18 cellular contexts compared by ENCODE assay signal in genomic region chr3:126485956-126486884, GRCh38. TPM values are rescaled to one million over a fixed set of nuclear protein-coding genes. Genes with fewer than 3 reads are reported as not detected.
DNase-seq lines count a peak whose midpoint lies in the region; ATAC-seq and FAIRE-seq lines count a peak whose summit lies in the region.
"Had no signal": no experiment of that assay in that cellular context is flagged by ENCODE, and none has a peak within 500 bp of the region (broad histone marks: within the 10 kb centered on the region; RNA-seq: fewer than 3 reads in every experiment).

No MANE protein-coding gene starts in this region.

- H3K27me3 Mint-ChIP-seq in activated T-helper 2 cell treated with anti-CD3 and anti-CD28 coated beads, Interferon-gamma antibody, Interleukin-2, Interleukin-4, amounts not matched to agents 10 μg/mL and 5 μg/mL and 100 μg/mL, durations not matched to agents 14 hours and 24 hours and 36 hours (ENCODE audit: low read depth): no peaks in the 10 kb centered on the region
- H3K27me3 Mint-ChIP-seq: stimulated activated naive B cell treated with anti-CD40 and anti-IgM and Interleukin-4, amounts not matched to agents 10 μg/mL and 1 μg/mL and 100 μg/mL, for 72 hours had no signal

- H3K79me1 ChIP-seq in trophoblast cell (ENCODE audit: low read length): no peaks in the 10 kb centered on the region

- H3K79me2 ChIP-seq in trophoblast cell (ENCODE audit: control insufficient read depth, insufficient read depth, low read length, poor library complexity): no peaks in the 10 kb centered on the region

- peak overlapping the region; percentile 35 for H3K27ac Mint-ChIP-seq in activated T-helper 2 cell treated with anti-CD3 and anti-CD28 coated beads, Interferon-gamma antibody, Interleukin-2, Interleukin-4, amounts not matched to agents 10 μg/mL and 5 μg/mL and 100 μg/mL, durations not matched to agents 14 hours and 24 hours and 36 hours
- H3K27ac Mint-ChIP-seq: stimulated activated naive B cell treated with anti-CD40 and anti-IgM and Interleukin-4, amounts not matched to agents 10 μg/mL and 1 μg/mL and 100 μg/mL, for 72 hours; type B pancreatic cell had no signal

- H3K14ac ChIP-seq in trophoblast cell (ENCODE audit: low read length): no peak overlapping the region

- no peak overlapping the region for H2BK5ac ChIP-seq in trophoblast cell (ENCODE audit: low read depth, low read length, poor library complexity)

- no peaks in the 10 kb centered on the region for H3K9me3 ChIP-seq in trophoblast cell (ENCODE audit: insufficient read depth, low read depth, low read length)
- H3K9me3 ChIP-seq: BE2C had no signal

- H3K23ac ChIP-seq in trophoblast cell (ENCODE audit: low read length): no peak overlapping the region

- no peaks in the 10 kb centered on the region for H3K9me3 Mint-ChIP-seq in activated T-helper 2 cell treated with anti-CD3 and anti-CD28 coated beads, Interferon-gamma antibody, Interleukin-2, Interleukin-4, amounts not matched to agents 10 μg/mL and 5 μg/mL and 100 μg/mL, durations not matched to agents 14 hours and 24 hours and 36 hours
- H3K9me3 Mint-ChIP-seq: stimulated activated naive B cell treated with anti-CD40 and anti-IgM and Interleukin-4, amounts not matched to agents 10 μg/mL and 1 μg/mL and 100 μg/mL, for 72 hours; type B pancreatic cell had no signal

- WGBS in trophoblast cell (ENCODE audit: extremely low coverage, insufficient coverage, insufficient read length): no CpG with 5 or more reads among the region's 24 CpGs

- H3K4me3 Mint-ChIP-seq in activated T-helper 2 cell treated with anti-CD3 and anti-CD28 coated beads, Interferon-gamma antibody, Interleukin-2, Interleukin-4, amounts not matched to agents 10 μg/mL and 5 μg/mL and 100 μg/mL, durations not matched to agents 14 hours and 24 hours and 36 hours (ENCODE audit: low read depth): no peak overlapping the region
- H3K4me3 Mint-ChIP-seq: stimulated activated naive B cell treated with anti-CD40 and anti-IgM and Interleukin-4, amounts not matched to agents 10 μg/mL and 1 μg/mL and 100 μg/mL, for 72 hours; type B pancreatic cell had no signal

- H3K36me3 Mint-ChIP-seq in activated T-helper 2 cell treated with anti-CD3 and anti-CD28 coated beads, Interferon-gamma antibody, Interleukin-2, Interleukin-4, amounts not matched to agents 10 μg/mL and 5 μg/mL and 100 μg/mL, durations not matched to agents 14 hours and 24 hours and 36 hours (ENCODE audit: low read depth): no peaks in the 10 kb centered on the region
- H3K36me3 Mint-ChIP-seq: stimulated activated naive B cell treated with anti-CD40 and anti-IgM and Interleukin-4, amounts not matched to agents 10 μg/mL and 1 μg/mL and 100 μg/mL, for 72 hours; type B pancreatic cell had no signal

- H2BK12ac ChIP-seq in trophoblast cell (ENCODE audit: low read length): no peak overlapping the region

- no peak overlapping the region for H3K4ac ChIP-seq in trophoblast cell (ENCODE audit: low read depth, low read length)

- H3K9ac ChIP-seq in trophoblast cell (ENCODE audit: low read length): no peak overlapping the region

- intact Hi-C loops in activated T-helper 2 cell treated with anti-CD3 and anti-CD28 coated beads, Interferon-gamma antibody, Interleukin-2, Interleukin-4, amounts not matched to agents 10 μg/mL and 5 μg/mL and 100 μg/mL, durations not matched to agents 14 hours and 24 hours and 36 hours (cut with micrococcal nuclease): no loop called here

- no peak overlapping the region for H4K91ac ChIP-seq in trophoblast cell (ENCODE audit: low read depth, low read length)

- no peaks in the 10 kb centered on the region for H3K27me3 ChIP-seq in trophoblast cell (ENCODE audit: insufficient read depth, low read length)
- H3K27me3 ChIP-seq: BE2C had no signal

- H3K18ac ChIP-seq in trophoblast cell (ENCODE audit: low read length): no peak overlapping the region

- no peak for DNase-seq in HTR-8/SVneo (ENCODE audit: insufficient read length, low spot score)
- peak; percentile 92 for DNase-seq in NCI-H1694 (lab: John Stamatoyannopoulos, UW)
- no peak for DNase-seq in activated T-helper 2 cell treated with anti-CD3 and anti-CD28 coated beads, Interferon-gamma antibody, Interleukin-2, Interleukin-4, amounts not matched to agents 10 μg/mL and 5 μg/mL and 100 μg/mL, durations not matched to agents 14 hours and 24 hours and 36 hours (ENCODE audit: low spot score)
- peak; percentile 65 for DNase-seq in myocyte (ENCODE audit: low read depth)
- no peak for DNase-seq in stimulated activated CD4-positive, alpha-beta T cell treated with anti-CD3 and anti-CD28 coated beads, Interleukin-12 subunit alpha, Interleukin-12 subunit beta, amount 100 ng/mL, for 4 hours
- DNase-seq in trophoblast cell: no peak
- DNase-seq: activated CD4-positive, alpha-beta T cell treated with anti-CD3 and anti-CD28 coated beads, Interleukin-2, amount 50 U/mL, for 1 hour; BE2C; DMS153; foreskin melanocyte; NCI-H345; SIG-M5; stimulated activated naive B cell treated with anti-CD40 and anti-IgM and Interleukin-4, amounts not matched to agents 10 μg/mL and 1 μg/mL and 100 μg/mL, for 72 hours had no signal

- FAIRE-seq in HTR-8/SVneo (lab: Jason Lieb, UNC): peak; percentile 16
- FAIRE-seq: GM18507 had no signal

- no peak overlapping the region for H2BK120ac ChIP-seq in trophoblast cell (ENCODE audit: insufficient read depth, low read length, poor library complexity)

- H4K12ac ChIP-seq in trophoblast cell (ENCODE audit: low read depth, low read length): no peak overlapping the region

- H2AK5ac ChIP-seq in trophoblast cell (ENCODE audit: low read length): no peak overlapping the region

- no peak overlapping the region for H4K8ac ChIP-seq in trophoblast cell (ENCODE audit: low read depth, low read length)

- H3K36me3 ChIP-seq in trophoblast cell (ENCODE audit: control insufficient read depth in 1 of 2, insufficient read depth in 2 of 2, low read length in 2 of 2): no peaks in the 10 kb centered on the region
- H3K36me3 ChIP-seq: BE2C had no signal

- no peak overlapping the region for H2AFZ ChIP-seq in trophoblast cell (ENCODE audit: insufficient read depth, low read length, poor library complexity)

- H3K4me2 ChIP-seq in trophoblast cell (ENCODE audit: low read length): no peak overlapping the region
- H3K4me2 ChIP-seq: smooth muscle cell had no signal

- H3K4me1 ChIP-seq in trophoblast cell (ENCODE audit: control insufficient read depth in 1 of 2, insufficient read depth in 2 of 2, low read length in 2 of 2): peaks cover 0 to 9% of the 10 kb centered on the region in 2 experiments

- H3K4me3 ChIP-seq in trophoblast cell (ENCODE audit: low read depth, low read length): no peak overlapping the region
- H3K4me3 ChIP-seq: smooth muscle cell had no signal

- H3K27ac ChIP-seq in trophoblast cell (ENCODE audit: low read depth, low read length): no peak overlapping the region

- H3K4me1 Mint-ChIP-seq in activated T-helper 2 cell treated with anti-CD3 and anti-CD28 coated beads, Interferon-gamma antibody, Interleukin-2, Interleukin-4, amounts not matched to agents 10 μg/mL and 5 μg/mL and 100 μg/mL, durations not matched to agents 14 hours and 24 hours and 36 hours (ENCODE audit: low read depth): peaks cover 11% of the 10 kb centered on the region

- no peak for ATAC-seq in HG03565 (IDR thresholded peaks at IDR 0.05; ENCODE audit: unreplicated experiment)

RNA-seq across cellular contexts. Expression of gene ZXDC, which starts 10.5 kb away (rescaled TPM):
- total RNA-seq in activated T-helper 2 cell treated with anti-CD3 and anti-CD28 coated beads, Interferon-gamma antibody, Interleukin-2, Interleukin-4, amounts not matched to agents 10 μg/mL and 5 μg/mL and 100 μg/mL, durations not matched to agents 14 hours and 24 hours and 36 hours: 26.1 and 27.0 TPM in 2 replicates
- total RNA-seq in myocyte: 41.5 and 45.9 TPM in 2 replicates
- 15.9 TPM for polyA plus RNA-seq in myocyte (2012)
- 8.6 and 9.1 TPM in 2 replicates for polyA plus RNA-seq in trophoblast cell (2013)

RNA-seq across cellular contexts. Expression of gene UROC1, which starts 31.4 kb away (rescaled TPM):
- total RNA-seq in activated T-helper 2 cell treated with anti-CD3 and anti-CD28 coated beads, Interferon-gamma antibody, Interleukin-2, Interleukin-4, amounts not matched to agents 10 μg/mL and 5 μg/mL and 100 μg/mL, durations not matched to agents 14 hours and 24 hours and 36 hours: not detected in 2 replicates
- total RNA-seq in myocyte: not detected in 2 replicates
- 0.03 TPM for polyA plus RNA-seq in myocyte (2012)
- polyA plus RNA-seq in trophoblast cell (2013): not detected in 2 replicates
- total RNA-seq: endothelial cell of umbilical vein, smooth muscle cell had no signal
- polyA plus RNA-seq: endothelial cell of umbilical vein, smooth muscle cell had no signal

RNA-seq across cellular contexts. Expression of gene CHST13, which starts 37.7 kb away (rescaled TPM):
- 0.09 TPM in 1 of 2 replicates, not detected in the other for total RNA-seq in activated T-helper 2 cell treated with anti-CD3 and anti-CD28 coated beads, Interferon-gamma antibody, Interleukin-2, Interleukin-4, amounts not matched to agents 10 μg/mL and 5 μg/mL and 100 μg/mL, durations not matched to agents 14 hours and 24 hours and 36 hours
- 0.21 TPM in 1 of 2 replicates, not detected in the other for total RNA-seq in myocyte
- polyA plus RNA-seq in myocyte (2012): 0.13 TPM
- polyA plus RNA-seq in trophoblast cell (2013): not detected in 2 replicates
- total RNA-seq: endothelial cell of umbilical vein, smooth muscle cell had no signal
- polyA plus RNA-seq: smooth muscle cell had no signal

Comparison
In these comparisons a context has a peak if more than half of its experiments do, and no peak if none do; other contexts are left out.
1. DNase-seq: peak in NCI-H1694 (single experiment) and myocyte (single experiment); none in HTR-8/SVneo (single experiment), activated T-helper 2 cell treated with anti-CD3 and anti-CD28 coated beads, Interferon-gamma antibody, Interleukin-2, Interleukin-4, amounts not matched to agents 10 μg/mL and 5 μg/mL and 100 μg/mL, durations not matched to agents 14 hours and 24 hours and 36 hours (single experiment), stimulated activated CD4-positive, alpha-beta T cell treated with anti-CD3 and anti-CD28 coated beads, Interleukin-12 subunit alpha, Interleukin-12 subunit beta, amount 100 ng/mL, for 4 hours (single experiment) and trophoblast cell (0 of 2).